8 cellular contexts compared by ENCODE assay signal in the genomic region with DNA sequence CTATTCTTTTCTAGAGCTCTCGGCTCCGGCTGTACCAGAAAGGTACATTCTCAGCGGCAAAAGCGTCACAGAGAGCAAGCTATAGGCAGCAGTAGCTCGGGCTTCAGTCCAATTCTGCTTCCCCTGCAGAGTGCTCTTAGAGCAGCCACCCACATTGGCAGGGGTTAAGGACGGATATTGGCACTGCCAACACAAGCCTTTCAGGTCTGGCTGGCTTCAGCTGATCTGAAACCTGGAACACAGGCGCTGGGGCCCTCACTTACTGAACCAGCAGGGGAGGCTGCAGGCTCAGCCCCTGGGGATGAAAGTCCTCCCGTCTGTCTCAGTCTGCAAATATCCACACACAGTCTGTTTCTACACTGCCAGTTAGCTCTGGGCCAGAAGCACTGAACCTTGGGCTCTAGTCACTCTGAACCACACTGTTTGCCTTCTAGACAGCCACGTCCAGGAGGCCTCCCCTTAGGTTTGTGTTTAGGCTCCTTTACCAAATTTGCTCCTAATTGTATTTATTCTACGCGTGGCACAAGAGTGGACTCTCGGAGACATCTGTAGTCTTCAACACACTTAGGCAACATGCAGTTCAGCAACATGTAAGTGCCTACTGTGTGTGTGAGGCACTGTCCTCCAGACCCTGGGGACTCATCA. TPM values are rescaled to one million over a fixed set of nuclear protein-coding genes. Genes with fewer than 3 reads are reported as not detected.
DNase-seq lines count a peak whose midpoint lies in the region; ATAC-seq and TF ChIP-seq lines count a peak whose summit lies in the region.

No MANE protein-coding gene starts in this region.

- no peaks in the 10 kb centered on the region for H3K9me3 ChIP-seq in PC-3 (ENCODE audit: low read length)

- H3K4me3 ChIP-seq in GM12865 (ENCODE audit: low read depth, low read length) (no peak overlapping the region), PC-3 (ENCODE audit: low read length) (no peak overlapping the region), fibroblast of villous mesenchyme (ENCODE audit: low read depth, low read length) (no peak overlapping the region)

- H3K79me2 ChIP-seq in PC-3 (ENCODE audit: low read length) = no peaks in the 10 kb centered on the region

- no peak for ATAC-seq in PC-3
- no peak for ATAC-seq in GM21360 (IDR thresholded peaks at IDR 0.05; ENCODE audit: unreplicated experiment)
- no peak for ATAC-seq in HG02938 (IDR thresholded peaks at IDR 0.05; ENCODE audit: unreplicated experiment)

- H2AFZ ChIP-seq in PC-3 (ENCODE audit: low read length) = no peak overlapping the region

- BruUV-seq in PC-3 (replicated peaks; lab: Mats Ljungman, UMichigan) = no TSS peak

- no peak overlapping the region for H3K27ac ChIP-seq in PC-3 (ENCODE audit: low read length)

- H3K4me1 ChIP-seq in PC-3 (ENCODE audit: insufficient read depth, low read length) = 0 out of 2 replicates have a peak, but pooled peaks cover 7% of the 10 kb centered on the region

- intact Hi-C loops in PC-3 (cut with micrococcal nuclease) (no loop called here), posterior vena cava (cut with DNase I) (loop anchor here (5.0 to 10.0 kb wide), 3 partner anchors 38 to 150 kb away; a partner anchor contains a TSS)

- H3K4me2 ChIP-seq in PC-3 (ENCODE audit: low read length) = no peak overlapping the region

- H3K36me3 ChIP-seq in PC-3 (ENCODE audit: low read depth, low read length) = no peaks in the 10 kb centered on the region

- no peak overlapping the region for H3K9ac ChIP-seq in PC-3 (ENCODE audit: low read length)

- POLR2A ChIA-PET in PC-3 (lab: Charles Lee; ENCODE audit: unreplicated experiment) = no interaction called here

- no peaks in the 10 kb centered on the region for H4K20me1 ChIP-seq in PC-3 (ENCODE audit: low read length)

- peak; percentile 21 for TF ChIP-seq CTCF in GM12865 (IDR thresholded peaks at IDR 0.05; ENCODE audit: insufficient read depth, low read depth, low read length, missing control alignments)
- TF ChIP-seq CTCF in PC-3 (conservative IDR thresholded peaks at IDR 0.05; ENCODE audit: low read depth, low read length) = peak; percentile 34; the same call in 1 of the 2 replicates
- peak; percentile 85 for TF ChIP-seq CTCF in fibroblast of villous mesenchyme (IDR thresholded peaks at IDR 0.05; ENCODE audit: insufficient read depth, low read depth, low read length)

- no peaks in the 10 kb centered on the region for H3K9me2 ChIP-seq in PC-3 (replicated peaks; ENCODE audit: low read length)

- DNase-seq in GM12865 (ENCODE audit: low read depth) (peak; percentile 42), PC-3 (peak; percentile 10), fibroblast of villous mesenchyme (ENCODE audit: low read depth) (peak; percentile 79), posterior vena cava (ENCODE audit: low spot score) (peak; percentile 87), H4 (ENCODE audit: low spot score) (no peak), COR-L47 (lab: John Stamatoyannopoulos, UW) (no peak)

- no peaks in the 10 kb centered on the region for H3K27me3 ChIP-seq in PC-3 (ENCODE audit: low read length)

- CTCF ChIA-PET in PC-3 (lab: Charles Lee) = no interaction called here

- H3F3A ChIP-seq in PC-3 (ENCODE audit: low read length, unreplicated experiment) = no peaks in the 10 kb centered on the region

RNA-seq across cellular contexts. Expression of a gene that starts 40.1 kb away (rescaled TPM):
- 2.0 and 4.4 TPM in 2 replicates for total RNA-seq in PC-3 (2014; rRNA removed)
- total RNA-seq in fibroblast of villous mesenchyme = 81.6 and 102 TPM in 2 replicates
- total RNA-seq in posterior vena cava = 10 to 100 TPM; 41.3 to 64.2 TPM
- total RNA-seq in H4 (2014; rRNA removed; shearing (Covaris generic)) = 0.08 TPM in 1 of 2 replicates, not detected in the other

RNA-seq across cellular contexts. Expression of a gene that starts 53.2 kb away (rescaled TPM):
- total RNA-seq in PC-3 (2014; rRNA removed) = 45.7 and 58.6 TPM in 2 replicates
- total RNA-seq in fibroblast of villous mesenchyme = 48.4 and 61.8 TPM in 2 replicates
- 10 to 100 TPM; 17.4 to 21.2 TPM for total RNA-seq in posterior vena cava
- 40.3 and 49.8 TPM in 2 replicates for total RNA-seq in H4 (2014; rRNA removed; shearing (Covaris generic))

Comparison
In these comparisons a context has a peak if more than half of its experiments do, and no peak if none do; other contexts are left out.
1. DNase-seq: peak in GM12865 (single experiment), PC-3 (single experiment), fibroblast of villous mesenchyme (single experiment) and posterior vena cava (single experiment); none in H4 (single experiment) and COR-L47 (single experiment).
2. CTCF ChIP-seq: peak in every context shown above with its lines; median percentile 85 in fibroblast of villous mesenchyme; 34 in PC-3; 21 in GM12865.